ENCODE assay signal across 8 cellular contexts in the genomic region with DNA sequence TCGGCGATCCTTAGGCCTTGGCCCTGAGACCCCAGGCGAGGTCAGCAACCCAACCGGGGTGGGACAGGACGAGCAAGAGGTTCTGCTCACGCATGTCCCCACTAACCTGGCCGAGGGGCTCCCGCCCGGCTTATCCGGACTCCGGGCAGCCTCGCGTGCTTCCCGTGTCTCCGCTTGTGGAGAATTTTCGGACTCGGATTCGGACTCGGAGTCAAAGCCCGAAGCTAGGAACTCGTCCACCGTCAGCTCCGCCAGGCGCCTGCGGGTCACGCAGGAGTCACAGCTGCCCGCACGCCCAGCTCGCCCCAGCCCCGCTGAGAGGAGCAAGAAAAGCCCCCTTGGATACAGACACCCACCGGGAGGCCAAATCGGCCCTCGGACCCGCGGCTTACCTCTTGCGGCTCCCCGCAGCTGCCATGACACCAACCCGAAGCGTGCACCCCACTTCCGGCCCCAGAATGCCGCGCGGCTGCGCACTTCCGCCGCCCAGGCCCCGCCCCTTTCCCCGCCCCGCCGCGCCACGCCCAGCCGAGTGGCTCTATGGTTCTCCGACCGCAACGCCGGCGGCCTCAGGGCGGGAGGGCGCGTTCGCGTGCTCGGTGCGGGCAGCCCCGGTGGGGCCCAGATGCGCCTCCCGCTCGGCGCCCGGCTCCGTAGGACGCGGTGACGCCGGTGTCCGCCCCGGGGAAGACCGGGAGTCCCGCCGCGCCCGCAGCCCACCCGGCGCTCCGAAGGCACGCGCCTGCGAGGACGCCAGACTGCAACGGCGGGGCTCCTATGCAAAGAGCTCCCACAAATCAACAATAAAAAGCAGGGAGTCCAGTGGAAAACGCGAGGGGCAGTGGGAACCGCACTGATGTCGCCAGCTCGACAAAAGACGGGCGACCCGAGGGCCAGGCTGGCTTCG. TPM values are rescaled to one million over a fixed set of nuclear protein-coding genes. Genes with fewer than 3 reads are reported as not detected.
DNase-seq lines count a peak whose midpoint lies in the region; ATAC-seq and TF ChIP-seq lines count a peak whose summit lies in the region.

NOC2L (minus strand) TSS at position 434 of the 907 bp plus-strand sequence; CDS start at position 418, 16 bp downstream.

- DNase-seq in EL (peak; percentile 88), H4 (ENCODE audit: low spot score) (peak; percentile 81), MM.1S (peak; percentile 91), glomerular endothelial cell (ENCODE audit: extremely low read depth, low read depth, low spot score) (no peak), osteocyte (ENCODE audit: extremely low spot score, unreplicated experiment) (peak; percentile 98), thoracic aorta (ENCODE audit: low spot score) (peak; percentile 68)
- DNase-seq in activated naive CD4-positive, alpha-beta T cell treated with anti-CD3 and anti-CD28 coated beads, Interleukin-2, amount 50 U/mL, for 16 hours: peak; percentile 94

- H3K36me3 ChIP-seq in MM.1S (replicated peaks; ENCODE audit: insufficient read depth, low read length) (peaks cover 3% of the 10 kb centered on the region; the same call in 1 of the 2 replicates), thoracic aorta (peaks cover 29% of the 10 kb centered on the region)

- TF ChIP-seq CTCF in MM.1S (IDR thresholded peaks at IDR 0.05; ENCODE audit: low read length) (no peak), osteocyte (IDR thresholded peaks at IDR 0.05) (no peak), thoracic aorta (IDR thresholded peaks at IDR 0.05) (no peak)

- H3K4me3 ChIP-seq in MM.1S (ENCODE audit: low read length): peak within 1 kb of the TSS; percentile 84
- H3K4me3 ChIP-seq in thoracic aorta: peak within 1 kb of the TSS; percentile 87

- no peaks in the 10 kb centered on the region for H3K27me3 Mint-ChIP-seq in osteocyte (ENCODE audit: unreplicated experiment)

- H3K4me1 Mint-ChIP-seq in osteocyte (ENCODE audit: unreplicated experiment): peaks cover 13% of the 10 kb centered on the region

- H2AFZ ChIP-seq in MM.1S (ENCODE audit: low read length): peak within 1 kb of the TSS; percentile 85

- no peaks in the 10 kb centered on the region for H3K9me3 ChIP-seq in MM.1S (replicated peaks; ENCODE audit: insufficient read depth, low read length)
- H3K9me3 ChIP-seq in thoracic aorta: no peaks in the 10 kb centered on the region

- peak within 1 kb of the TSS; percentile 74 for H3K4me2 ChIP-seq in MM.1S (ENCODE audit: low read depth, low read length)

- ATAC-seq in SK-N-SH treated with all-trans-retinoic acid at 6 μM for 48 hours (peak; percentile 91), thoracic aorta (ENCODE audit: insufficient number of reproducible peaks, low FRiP score, low read depth) (no peak)

- no peaks in the 10 kb centered on the region for H3K9me3 Mint-ChIP-seq in osteocyte (ENCODE audit: unreplicated experiment)

- peak within 1 kb of the TSS; percentile 62 for H3K27ac Mint-ChIP-seq in osteocyte (ENCODE audit: unreplicated experiment)

- peak within 1 kb of the TSS; percentile 89 for H3K9ac ChIP-seq in MM.1S (ENCODE audit: low read length)

- H3K27me3 ChIP-seq in MM.1S (replicated peaks; ENCODE audit: insufficient read depth, low read length): no peaks in the 10 kb centered on the region
- no peaks in the 10 kb centered on the region for H3K27me3 ChIP-seq in thoracic aorta (replicated peaks; ENCODE audit: insufficient read depth)

- H3F3A ChIP-seq in MM.1S (ENCODE audit: insufficient read depth, low read length): no peaks in the 10 kb centered on the region

- H3K27ac ChIP-seq in MM.1S (ENCODE audit: low read length) (no peak within 1 kb of the TSS), thoracic aorta (no peak within 1 kb of the TSS)

- H3K36me3 Mint-ChIP-seq in osteocyte (ENCODE audit: unreplicated experiment): peaks cover 16% of the 10 kb centered on the region

- H3K79me2 ChIP-seq in MM.1S (ENCODE audit: low read length): peaks cover 38% of the 10 kb centered on the region

- no peaks in the 10 kb centered on the region for H3K9me2 ChIP-seq in MM.1S (replicated peaks; ENCODE audit: insufficient read depth, low read length)

- H4K20me1 ChIP-seq in MM.1S (ENCODE audit: insufficient read depth, low read length): no peaks in the 10 kb centered on the region

- H3K4me1 ChIP-seq in MM.1S (ENCODE audit: low read length) (0 out of 2 replicates have a peak, but pooled peaks cover 6% of the 10 kb centered on the region), thoracic aorta (ENCODE audit: control insufficient read depth in 1 of 2, low read depth in 2 of 2) (peaks cover 15 to 35% of the 10 kb centered on the region in 2 donors)

- peak within 1 kb of the TSS; percentile 89 for H3K4me3 Mint-ChIP-seq in osteocyte (ENCODE audit: unreplicated experiment)

TF ChIP-seq in SK-N-SH treated with all-trans-retinoic acid at 6 μM for 48 hours, 23 proteins besides CTCF, POLR2A, EP300 and RAD21:
- TF ChIP-seq, protein P1, sequence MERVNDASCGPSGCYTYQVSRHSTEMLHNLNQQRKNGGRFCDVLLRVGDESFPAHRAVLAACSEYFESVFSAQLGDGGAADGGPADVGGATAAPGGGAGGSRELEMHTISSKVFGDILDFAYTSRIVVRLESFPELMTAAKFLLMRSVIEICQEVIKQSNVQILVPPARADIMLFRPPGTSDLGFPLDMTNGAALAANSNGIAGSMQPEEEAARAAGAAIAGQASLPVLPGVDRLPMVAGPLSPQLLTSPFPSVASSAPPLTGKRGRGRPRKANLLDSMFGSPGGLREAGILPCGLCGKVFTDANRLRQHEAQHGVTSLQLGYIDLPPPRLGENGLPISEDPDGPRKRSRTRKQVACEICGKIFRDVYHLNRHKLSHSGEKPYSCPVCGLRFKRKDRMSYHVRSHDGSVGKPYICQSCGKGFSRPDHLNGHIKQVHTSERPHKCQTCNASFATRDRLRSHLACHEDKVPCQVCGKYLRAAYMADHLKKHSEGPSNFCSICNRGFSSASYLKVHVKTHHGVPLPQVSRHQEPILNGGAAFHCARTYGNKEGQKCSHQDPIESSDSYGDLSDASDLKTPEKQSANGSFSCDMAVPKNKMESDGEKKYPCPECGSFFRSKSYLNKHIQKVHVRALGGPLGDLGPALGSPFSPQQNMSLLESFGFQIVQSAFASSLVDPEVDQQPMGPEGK (CRISPR knock-in tag; IDR thresholded peaks at IDR 0.05; ENCODE audit: borderline replicate concordance): no peak
- TF ChIP-seq BACH2 (CRISPR knock-in tag; IDR thresholded peaks at IDR 0.05; ENCODE audit: borderline replicate concordance): no peak
TF ChIP-seq in SK-N-SH treated with all-trans-retinoic acid at 6 μM for 48 hours: peak in this region for 0.

RNA-seq across cellular contexts. Expression of gene NOC2L, which starts in this region (rescaled TPM):
- total RNA-seq in H4 (2014; rRNA removed; shearing (Covaris generic)): 78.4 and 90.7 TPM in 2 replicates
- total RNA-seq in glomerular endothelial cell (73.8 and 73.9 TPM in 2 replicates), osteocyte (60.5 and 63.3 TPM in 2 replicates), thoracic aorta (10 to 100 TPM; 33.8 to 47.2 TPM)
